9 cellular contexts compared by ENCODE assay signal in the genomic region with DNA sequence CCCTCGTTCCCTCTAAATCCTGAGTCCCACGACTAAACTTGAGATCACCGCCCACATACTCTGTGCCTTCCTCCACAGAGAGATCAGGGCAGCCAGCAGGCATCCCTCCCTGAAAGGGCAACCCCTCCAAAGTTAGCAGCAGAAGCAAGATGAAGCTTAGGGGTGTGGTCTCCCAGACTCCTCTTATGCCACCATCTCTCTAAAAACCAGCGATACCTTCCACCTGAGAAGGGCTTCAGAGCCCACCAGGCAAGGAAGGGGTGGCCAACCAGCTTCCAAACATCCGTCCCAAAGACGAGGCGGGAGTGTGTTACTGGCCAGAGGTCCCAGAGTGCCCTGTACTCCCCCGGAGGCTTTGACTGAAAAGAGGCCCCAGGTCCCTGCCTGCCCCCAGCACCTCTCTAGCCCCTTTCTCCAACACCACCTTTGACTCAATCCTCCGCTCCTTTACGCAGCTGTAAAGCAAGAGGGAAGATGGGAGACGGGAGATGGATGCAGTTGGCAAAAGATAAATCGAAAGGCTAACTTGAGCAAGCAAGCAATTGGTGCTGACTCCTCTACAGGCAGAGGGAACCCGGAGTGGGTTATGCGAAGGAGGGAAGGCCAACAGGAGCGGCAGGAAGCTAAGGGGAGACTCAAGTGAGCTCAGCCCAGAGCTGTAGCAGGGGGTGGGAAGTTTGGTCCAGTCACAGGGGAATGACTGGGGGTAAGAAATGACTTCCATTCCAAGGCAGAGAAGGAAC. TPM values are rescaled to one million over a fixed set of nuclear protein-coding genes. Genes with fewer than 3 reads are reported as not detected.
DNase-seq lines count a peak whose midpoint lies in the region; ATAC-seq, FAIRE-seq and TF ChIP-seq lines count a peak whose summit lies in the region.
"Had no signal": no experiment of that assay in that cellular context is flagged by ENCODE, and none has a peak within 500 bp of the region (broad histone marks: within the 10 kb centered on the region; RNA-seq: fewer than 3 reads in every experiment).

No MANE protein-coding gene starts in this region.

- no peak for FAIRE-seq in RCC 7860 (lab: Jason Lieb, UNC)
- FAIRE-seq: colon had no signal

- no peak overlapping the region for H3K27ac ChIP-seq in ectodermal cell (ENCODE audit: insufficient read depth, low read depth, low read length, poor library complexity, severe bottlenecking)

- H3K27me3 ChIP-seq in ectodermal cell (ENCODE audit: control insufficient read depth, insufficient read depth, low read length, poor library complexity, severe bottlenecking): no peaks in the 10 kb centered on the region

- peaks cover 7% of the 10 kb centered on the region for H3K36me3 Mint-ChIP-seq in activated CD4-positive, alpha-beta T cell treated with anti-CD3 and anti-CD28 coated beads for 36 hours (ENCODE audit: low read depth)
- peaks cover 13% of the 10 kb centered on the region for H3K36me3 Mint-ChIP-seq in nephron (ENCODE audit: low read depth)

- H3K4me3 ChIP-seq in ectodermal cell (ENCODE audit: insufficient read depth, low read depth, low read length): peak overlapping the region; percentile 61

- no peaks in the 10 kb centered on the region for H3K9me3 ChIP-seq in ectodermal cell (ENCODE audit: control insufficient read depth, low read length)

- peaks cover 5% of the 10 kb centered on the region for H3K36me3 ChIP-seq in ectodermal cell (ENCODE audit: control insufficient read depth, insufficient read depth, low read length)

- peak overlapping the region; percentile 96 for H3K4me3 Mint-ChIP-seq in activated CD4-positive, alpha-beta T cell treated with anti-CD3 and anti-CD28 coated beads for 36 hours
- H3K4me3 Mint-ChIP-seq in nephron: peak overlapping the region; percentile 95 to 98 (median 97)

- no peaks in the 10 kb centered on the region for H3K27me3 Mint-ChIP-seq in activated CD4-positive, alpha-beta T cell treated with anti-CD3 and anti-CD28 coated beads for 36 hours
- H3K27me3 Mint-ChIP-seq in nephron (ENCODE audit: low read depth): no peaks in the 10 kb centered on the region

- 11 to 14% methylated on average over 15 of the region's 15 CpGs for WGBS in ectodermal cell, 2 experiments

- no peak for ATAC-seq in activated CD4-positive, alpha-beta T cell treated with anti-CD3 and anti-CD28 coated beads for 36 hours
- no peak for ATAC-seq in GM18873 (IDR thresholded peaks at IDR 0.05; ENCODE audit: low FRiP score, unreplicated experiment)
- ATAC-seq in GM19395 (IDR thresholded peaks at IDR 0.05; ENCODE audit: unreplicated experiment): no peak

- no peak for TF ChIP-seq CTCF in nephron (IDR thresholded peaks at IDR 0.05; ENCODE audit: unreplicated experiment in 3 of 3)

- H3K9me3 Mint-ChIP-seq in activated CD4-positive, alpha-beta T cell treated with anti-CD3 and anti-CD28 coated beads for 36 hours (ENCODE audit: low read depth): no peaks in the 10 kb centered on the region
- H3K9me3 Mint-ChIP-seq in nephron: no peaks in the 10 kb centered on the region

- DNase-seq in activated CD4-positive, alpha-beta T cell treated with anti-CD3 and anti-CD28 coated beads for 36 hours: peak; percentile 42
- no peak for DNase-seq in activated CD4-positive, alpha-beta T cell treated with anti-CD3 and anti-CD28 coated beads, Interleukin-2, amount 50 U/mL, for 4 hours
- DNase-seq in RCC 7860 (ENCODE audit: low spot score) (peak; percentile 35), germinal center (ENCODE audit: low spot score) (no peak)

- peaks cover 30% of the 10 kb centered on the region for H3K4me1 ChIP-seq in ectodermal cell (ENCODE audit: control insufficient read depth, insufficient read depth, low read length)

- H3K4me1 Mint-ChIP-seq in activated CD4-positive, alpha-beta T cell treated with anti-CD3 and anti-CD28 coated beads for 36 hours: peaks cover 45% of the 10 kb centered on the region
- H3K4me1 Mint-ChIP-seq in nephron: peaks cover 42% of the 10 kb centered on the region

- CTCF ChIA-PET in activated CD4-positive, alpha-beta T cell treated with anti-CD3 and anti-CD28 coated beads for 36 hours (lab: Charles Lee): interaction anchor here (0.7 to 2.2 kb wide), 3 partner anchors 37 to 43 kb away, joined by 3 to 5 read pairs (median 3); no protein-coding TSS in a partner anchor

- intact Hi-C loops in activated CD4-positive, alpha-beta T cell treated with anti-CD3 and anti-CD28 coated beads for 36 hours (cut with DNase I, micrococcal nuclease): loop anchor here (2.0 to 10.0 kb wide), 3 partner anchors 29 to 367 kb away; a partner anchor contains a TSS

- POLR2A ChIA-PET in activated CD4-positive, alpha-beta T cell treated with anti-CD3 and anti-CD28 coated beads for 36 hours (lab: Charles Lee): interaction anchor here (0.6 to 1.0 kb wide), 2 partner anchors 10 to 21 kb away, joined by 3 read pairs; no protein-coding TSS in a partner anchor

- H3K27ac Mint-ChIP-seq in activated CD4-positive, alpha-beta T cell treated with anti-CD3 and anti-CD28 coated beads for 36 hours: peak overlapping the region; percentile 87
- H3K27ac Mint-ChIP-seq in nephron: peak overlapping the region; percentile 90 to 99 (median 95)

RNA-seq across cellular contexts. Expression of a gene that starts 1.1 kb away (rescaled TPM):
- 10 to 100 TPM; 14.8 to 16.6 TPM for total RNA-seq in activated CD4-positive, alpha-beta T cell treated with anti-CD3 and anti-CD28 coated beads for 36 hours
- 25.5 TPM for polyA plus RNA-seq in ectodermal cell (2013, experiment 1 of 4)
- polyA plus RNA-seq in ectodermal cell (2013, experiment 2 of 4): 25.9 TPM
- polyA plus RNA-seq in ectodermal cell (2013, experiment 3 of 4): 19.5 TPM
- 20.4 TPM for polyA plus RNA-seq in ectodermal cell (2013, experiment 4 of 4)

RNA-seq across cellular contexts. Expression of a gene that starts 16.6 kb away (rescaled TPM):
- total RNA-seq in activated CD4-positive, alpha-beta T cell treated with anti-CD3 and anti-CD28 coated beads for 36 hours: 10 to 100 TPM; 10.3 to 13.4 TPM
- 8.4 TPM for polyA plus RNA-seq in ectodermal cell (2013, experiment 1 of 4)
- polyA plus RNA-seq in ectodermal cell (2013, experiment 2 of 4): 7.1 TPM
- polyA plus RNA-seq in ectodermal cell (2013, experiment 3 of 4): 5.4 TPM
- 8.5 TPM for polyA plus RNA-seq in ectodermal cell (2013, experiment 4 of 4)

Comparison
In these comparisons a context has a peak if more than half of its experiments do, and no peak if none do; other contexts are left out.
1. DNase-seq: peak in activated CD4-positive, alpha-beta T cell treated with anti-CD3 and anti-CD28 coated beads for 36 hours (single experiment) and RCC 7860 (single experiment); none in activated CD4-positive, alpha-beta T cell treated with anti-CD3 and anti-CD28 coated beads, Interleukin-2, amount 50 U/mL, for 4 hours (0 of 2) and germinal center (single experiment).